In the genomic region with DNA sequence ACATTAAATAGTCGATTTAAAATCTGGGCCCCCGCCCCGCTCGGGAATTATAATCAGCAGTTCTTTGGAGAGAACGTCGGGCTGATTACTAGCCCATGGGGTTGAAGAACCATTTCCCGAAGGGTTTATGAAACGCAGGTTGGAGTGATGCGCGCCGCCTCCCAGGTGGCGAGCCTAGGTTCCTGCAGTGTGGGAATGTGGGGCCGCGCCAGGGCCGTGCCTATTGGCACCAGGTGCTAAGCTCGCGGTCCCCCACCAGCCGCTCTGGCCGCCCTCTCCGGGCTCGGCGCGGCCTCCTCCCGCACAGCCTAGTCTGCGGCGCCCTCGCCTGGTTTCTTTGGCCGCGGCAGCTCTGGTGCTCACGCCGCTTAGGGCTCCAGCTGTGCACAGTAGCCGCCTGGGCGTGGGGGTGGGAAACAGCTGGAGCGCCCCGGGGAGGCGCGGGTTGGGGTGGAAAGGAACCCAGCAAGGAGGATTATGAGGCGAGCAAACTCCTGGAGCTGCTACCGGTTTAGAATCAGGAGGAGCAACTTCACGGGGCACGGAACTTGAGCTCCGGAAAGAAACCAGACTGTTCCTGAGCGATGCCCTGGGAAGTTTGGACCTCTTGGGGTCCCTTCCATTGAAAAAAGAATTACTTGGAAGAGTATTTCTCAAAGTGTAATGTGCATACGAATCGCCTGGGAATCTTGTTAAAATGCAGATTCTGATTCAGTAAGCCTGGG, we compare ENCODE assay signal across 1 cellular context.
TF ChIP-seq lines count a peak whose summit lies in the region.

No MANE protein-coding gene starts in this region.

TF ChIP-seq in K562, 482 proteins besides CTCF, POLR2A, EP300 and RAD21 (continued from another document and continues in another):
- TF ChIP-seq ZNF212 (CRISPR knock-in tag; IDR thresholded peaks at IDR 0.05) (no peak), RBM39 (optimal IDR thresholded peaks at IDR 0.05; ENCODE audit: low read depth, low read length) (no peak), ZBTB49 (CRISPR knock-in tag; IDR thresholded peaks at IDR 0.05; ENCODE audit: borderline replicate concordance) (no peak), HNRNPLL (IDR thresholded peaks at IDR 0.05; ENCODE audit: low read depth, low read length, poor library complexity, severe bottlenecking) (no peak), SMARCA4 (IDR thresholded peaks at IDR 0.05) (no peak), MBD1 (CRISPR knock-in tag; IDR thresholded peaks at IDR 0.05) (no peak), BRD4 (IDR thresholded peaks at IDR 0.05) (no peak), ILF3 (IDR thresholded peaks at IDR 0.05; ENCODE audit: borderline replicate concordance) (no peak), CTBP1 (IDR thresholded peaks at IDR 0.05; ENCODE audit: borderline replicate concordance) (peak; percentile 40; the same call in 1 of the 2 replicates), YY1 (IDR thresholded peaks at IDR 0.05; ENCODE audit: borderline replicate concordance in 1 of 3, control insufficient read depth in 1 of 3, extremely low read depth in 1 of 3, insufficient read depth in 3 of 3, insufficient read length in 1 of 3, insufficient replicate concordance in 2 of 3, low read depth in 1 of 3, low read length in 2 of 3) (peak in 1 of 3 experiments; percentile 19), RBM14 (IDR thresholded peaks at IDR 0.05; ENCODE audit: borderline replicate concordance, insufficient read depth, low read depth, low read length) (no peak), FOXO4 (CRISPR knock-in tag; IDR thresholded peaks at IDR 0.05) (no peak), ZBTB1 (CRISPR knock-in tag; IDR thresholded peaks at IDR 0.05; ENCODE audit: borderline replicate concordance, low read depth) (no peak), ZFX (CRISPR knock-in tag; IDR thresholded peaks at IDR 0.05) (peak; percentile 26; the same call in 1 of the 2 replicates), NR2F6 (CRISPR knock-in tag; IDR thresholded peaks at IDR 0.05) (no peak), TAF7 (tag; IDR thresholded peaks at IDR 0.05) (no peak), NRF1 (conservative IDR thresholded peaks at IDR 0.05 in 1 of 2, IDR thresholded peaks at IDR 0.05 in 1 of 2) (no peak), BCOR (IDR thresholded peaks at IDR 0.05) (no peak), CCNT2 (IDR thresholded peaks at IDR 0.05; ENCODE audit: borderline replicate concordance, extremely low read depth, insufficient read length, low read depth, low read length) (no peak), MTA1 (IDR thresholded peaks at IDR 0.05; ENCODE audit: borderline replicate concordance) (no peak), ZSCAN29 (IDR thresholded peaks at IDR 0.05) (no peak), SOX6 (IDR thresholded peaks at IDR 0.05) (no peak), KDM4B (IDR thresholded peaks at IDR 0.05; ENCODE audit: borderline replicate concordance in 2 of 2, low read depth in 1 of 2) (no peak), FOXJ2 (tag; IDR thresholded peaks at IDR 0.05) (no peak), SRSF1 (IDR thresholded peaks at IDR 0.05; ENCODE audit: low read depth, low read length) (no peak), KDM1A (IDR thresholded peaks at IDR 0.05) (no peak), STAG1 (CRISPR knock-in tag; IDR thresholded peaks at IDR 0.05; ENCODE audit: borderline replicate concordance) (peak; percentile 66; the same call in 1 of the 2 replicates), ZNF696 (CRISPR knock-in tag; conservative IDR thresholded peaks at IDR 0.05) (no peak), EHMT2 (IDR thresholded peaks at IDR 0.05) (no peak), SRSF3 (IDR thresholded peaks at IDR 0.05; ENCODE audit: insufficient read depth, low read length) (no peak), NCOA4 (IDR thresholded peaks at IDR 0.05; ENCODE audit: partially characterized antibody) (no peak), TARDBP (IDR thresholded peaks at IDR 0.05) (no peak), ZNF165 (CRISPR knock-in tag; IDR thresholded peaks at IDR 0.05; ENCODE audit: borderline replicate concordance) (no peak), HMG20A (CRISPR knock-in tag; conservative IDR thresholded peaks at IDR 0.05) (no peak), STAT5B (CRISPR knock-in tag; IDR thresholded peaks at IDR 0.05) (no peak)
- TF ChIP-seq, protein P1, sequence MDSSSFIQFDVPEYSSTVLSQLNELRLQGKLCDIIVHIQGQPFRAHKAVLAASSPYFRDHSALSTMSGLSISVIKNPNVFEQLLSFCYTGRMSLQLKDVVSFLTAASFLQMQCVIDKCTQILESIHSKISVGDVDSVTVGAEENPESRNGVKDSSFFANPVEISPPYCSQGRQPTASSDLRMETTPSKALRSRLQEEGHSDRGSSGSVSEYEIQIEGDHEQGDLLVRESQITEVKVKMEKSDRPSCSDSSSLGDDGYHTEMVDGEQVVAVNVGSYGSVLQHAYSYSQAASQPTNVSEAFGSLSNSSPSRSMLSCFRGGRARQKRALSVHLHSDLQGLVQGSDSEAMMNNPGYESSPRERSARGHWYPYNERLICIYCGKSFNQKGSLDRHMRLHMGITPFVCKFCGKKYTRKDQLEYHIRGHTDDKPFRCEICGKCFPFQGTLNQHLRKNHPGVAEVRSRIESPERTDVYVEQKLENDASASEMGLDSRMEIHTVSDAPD (CRISPR knock-in tag; IDR thresholded peaks at IDR 0.05) = no peak
- TF ChIP-seq, protein P2, sequence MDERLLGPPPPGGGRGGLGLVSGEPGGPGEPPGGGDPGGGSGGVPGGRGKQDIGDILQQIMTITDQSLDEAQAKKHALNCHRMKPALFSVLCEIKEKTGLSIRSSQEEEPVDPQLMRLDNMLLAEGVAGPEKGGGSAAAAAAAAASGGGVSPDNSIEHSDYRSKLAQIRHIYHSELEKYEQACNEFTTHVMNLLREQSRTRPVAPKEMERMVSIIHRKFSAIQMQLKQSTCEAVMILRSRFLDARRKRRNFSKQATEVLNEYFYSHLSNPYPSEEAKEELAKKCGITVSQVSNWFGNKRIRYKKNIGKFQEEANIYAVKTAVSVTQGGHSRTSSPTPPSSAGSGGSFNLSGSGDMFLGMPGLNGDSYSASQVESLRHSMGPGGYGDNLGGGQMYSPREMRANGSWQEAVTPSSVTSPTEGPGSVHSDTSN (CRISPR knock-in tag; IDR thresholded peaks at IDR 0.05; ENCODE audit: low read depth) = no peak
- TF ChIP-seq, protein P2 (tag; conservative IDR thresholded peaks at IDR 0.05; ENCODE audit: low read depth) = no peak
- TF ChIP-seq, protein P3, sequence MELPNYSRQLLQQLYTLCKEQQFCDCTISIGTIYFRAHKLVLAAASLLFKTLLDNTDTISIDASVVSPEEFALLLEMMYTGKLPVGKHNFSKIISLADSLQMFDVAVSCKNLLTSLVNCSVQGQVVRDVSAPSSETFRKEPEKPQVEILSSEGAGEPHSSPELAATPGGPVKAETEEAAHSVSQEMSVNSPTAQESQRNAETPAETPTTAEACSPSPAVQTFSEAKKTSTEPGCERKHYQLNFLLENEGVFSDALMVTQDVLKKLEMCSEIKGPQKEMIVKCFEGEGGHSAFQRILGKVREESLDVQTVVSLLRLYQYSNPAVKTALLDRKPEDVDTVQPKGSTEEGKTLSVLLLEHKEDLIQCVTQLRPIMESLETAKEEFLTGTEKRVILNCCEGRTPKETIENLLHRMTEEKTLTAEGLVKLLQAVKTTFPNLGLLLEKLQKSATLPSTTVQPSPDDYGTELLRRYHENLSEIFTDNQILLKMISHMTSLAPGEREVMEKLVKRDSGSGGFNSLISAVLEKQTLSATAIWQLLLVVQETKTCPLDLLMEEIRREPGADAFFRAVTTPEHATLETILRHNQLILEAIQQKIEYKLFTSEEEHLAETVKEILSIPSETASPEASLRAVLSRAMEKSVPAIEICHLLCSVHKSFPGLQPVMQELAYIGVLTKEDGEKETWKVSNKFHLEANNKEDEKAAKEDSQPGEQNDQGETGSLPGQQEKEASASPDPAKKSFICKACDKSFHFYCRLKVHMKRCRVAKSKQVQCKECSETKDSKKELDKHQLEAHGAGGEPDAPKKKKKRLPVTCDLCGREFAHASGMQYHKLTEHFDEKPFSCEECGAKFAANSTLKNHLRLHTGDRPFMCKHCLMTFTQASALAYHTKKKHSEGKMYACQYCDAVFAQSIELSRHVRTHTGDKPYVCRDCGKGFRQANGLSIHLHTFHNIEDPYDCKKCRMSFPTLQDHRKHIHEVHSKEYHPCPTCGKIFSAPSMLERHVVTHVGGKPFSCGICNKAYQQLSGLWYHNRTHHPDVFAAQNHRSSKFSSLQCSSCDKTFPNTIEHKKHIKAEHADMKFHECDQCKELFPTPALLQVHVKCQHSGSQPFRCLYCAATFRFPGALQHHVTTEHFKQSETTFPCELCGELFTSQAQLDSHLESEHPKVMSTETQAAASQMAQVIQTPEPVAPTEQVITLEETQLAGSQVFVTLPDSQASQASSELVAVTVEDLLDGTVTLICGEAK (IDR thresholded peaks at IDR 0.05) = no peak
- TF ChIP-seq, protein P3 (CRISPR knock-in tag; IDR thresholded peaks at IDR 0.05) = no peak
- TF ChIP-seq, protein P4, sequence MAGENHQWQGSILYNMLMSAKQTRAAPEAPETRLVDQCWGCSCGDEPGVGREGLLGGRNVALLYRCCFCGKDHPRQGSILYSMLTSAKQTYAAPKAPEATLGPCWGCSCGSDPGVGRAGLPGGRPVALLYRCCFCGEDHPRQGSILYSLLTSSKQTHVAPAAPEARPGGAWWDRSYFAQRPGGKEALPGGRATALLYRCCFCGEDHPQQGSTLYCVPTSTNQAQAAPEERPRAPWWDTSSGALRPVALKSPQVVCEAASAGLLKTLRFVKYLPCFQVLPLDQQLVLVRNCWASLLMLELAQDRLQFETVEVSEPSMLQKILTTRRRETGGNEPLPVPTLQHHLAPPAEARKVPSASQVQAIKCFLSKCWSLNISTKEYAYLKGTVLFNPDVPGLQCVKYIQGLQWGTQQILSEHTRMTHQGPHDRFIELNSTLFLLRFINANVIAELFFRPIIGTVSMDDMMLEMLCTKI (IDR thresholded peaks at IDR 0.05; ENCODE audit: partially characterized antibody) = no peak
